ENCODE assay signal across 8 cellular contexts in the genomic region with DNA sequence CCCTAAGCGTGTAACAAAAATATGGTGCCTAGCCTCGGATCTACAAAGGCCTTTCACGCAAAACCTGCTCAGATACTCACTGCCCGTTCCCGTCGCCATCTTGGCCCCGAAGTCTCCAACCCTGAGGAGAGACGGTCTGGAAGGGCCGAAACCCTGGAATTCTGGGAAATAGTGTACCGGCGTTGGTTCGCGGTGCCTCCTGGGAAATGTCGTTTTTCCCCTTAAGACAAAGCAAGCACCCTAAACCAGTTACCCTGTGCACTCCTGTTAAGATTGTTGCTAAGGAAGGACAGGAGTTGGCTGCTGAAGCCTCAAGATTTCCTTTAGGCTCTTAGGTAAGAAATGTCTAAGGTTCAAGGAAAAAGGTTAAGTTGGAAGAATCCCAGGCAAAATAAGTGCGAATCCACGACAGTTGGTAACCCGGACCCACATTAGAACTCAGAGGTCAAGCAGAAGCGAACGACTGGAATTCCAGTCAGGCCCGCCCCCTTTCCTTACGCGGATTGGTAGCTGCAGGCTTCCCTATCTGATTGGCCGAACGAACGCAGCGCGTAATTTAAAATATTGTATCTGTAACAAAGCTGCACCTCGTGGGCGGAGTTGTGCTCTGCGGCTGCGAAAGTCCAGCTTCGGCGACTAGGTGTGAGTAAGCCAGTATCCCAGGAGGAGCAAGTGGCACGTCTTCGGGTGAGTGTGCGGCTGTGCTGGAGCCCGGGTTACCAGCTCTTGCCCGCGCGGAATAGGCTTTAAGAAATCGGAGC. TPM values are rescaled to one million over a fixed set of nuclear protein-coding genes. Genes with fewer than 3 reads are reported as not detected.
DNase-seq lines count a peak whose midpoint lies in the region; ATAC-seq, FAIRE-seq and TF ChIP-seq lines count a peak whose summit lies in the region.

A gene with protein sequence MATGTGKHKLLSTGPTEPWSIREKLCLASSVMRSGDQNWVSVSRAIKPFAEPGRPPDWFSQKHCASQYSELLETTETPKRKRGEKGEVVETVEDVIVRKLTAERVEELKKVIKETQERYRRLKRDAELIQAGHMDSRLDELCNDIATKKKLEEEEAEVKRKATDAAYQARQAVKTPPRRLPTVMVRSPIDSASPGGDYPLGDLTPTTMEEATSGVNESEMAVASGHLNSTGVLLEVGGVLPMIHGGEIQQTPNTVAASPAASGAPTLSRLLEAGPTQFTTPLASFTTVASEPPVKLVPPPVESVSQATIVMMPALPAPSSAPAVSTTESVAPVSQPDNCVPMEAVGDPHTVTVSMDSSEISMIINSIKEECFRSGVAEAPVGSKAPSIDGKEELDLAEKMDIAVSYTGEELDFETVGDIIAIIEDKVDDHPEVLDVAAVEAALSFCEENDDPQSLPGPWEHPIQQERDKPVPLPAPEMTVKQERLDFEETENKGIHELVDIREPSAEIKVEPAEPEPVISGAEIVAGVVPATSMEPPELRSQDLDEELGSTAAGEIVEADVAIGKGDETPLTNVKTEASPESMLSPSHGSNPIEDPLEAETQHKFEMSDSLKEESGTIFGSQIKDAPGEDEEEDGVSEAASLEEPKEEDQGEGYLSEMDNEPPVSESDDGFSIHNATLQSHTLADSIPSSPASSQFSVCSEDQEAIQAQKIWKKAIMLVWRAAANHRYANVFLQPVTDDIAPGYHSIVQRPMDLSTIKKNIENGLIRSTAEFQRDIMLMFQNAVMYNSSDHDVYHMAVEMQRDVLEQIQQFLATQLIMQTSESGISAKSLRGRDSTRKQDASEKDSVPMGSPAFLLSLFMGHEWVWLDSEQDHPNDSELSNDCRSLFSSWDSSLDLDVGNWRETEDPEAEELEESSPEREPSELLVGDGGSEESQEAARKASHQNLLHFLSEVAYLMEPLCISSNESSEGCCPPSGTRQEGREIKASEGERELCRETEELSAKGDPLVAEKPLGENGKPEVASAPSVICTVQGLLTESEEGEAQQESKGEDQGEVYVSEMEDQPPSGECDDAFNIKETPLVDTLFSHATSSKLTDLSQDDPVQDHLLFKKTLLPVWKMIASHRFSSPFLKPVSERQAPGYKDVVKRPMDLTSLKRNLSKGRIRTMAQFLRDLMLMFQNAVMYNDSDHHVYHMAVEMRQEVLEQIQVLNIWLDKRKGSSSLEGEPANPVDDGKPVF (minus strand): TSS at position 115 of the 761 bp plus-strand sequence. CDS start 16 bp downstream, at position 99.
A gene (plus strand): TSS at position 597 of the 761 bp plus-strand sequence. CDS start 569 bp downstream, outside the sequence.

- peaks cover 52% of the 10 kb centered on the region for H3K79me2 ChIP-seq in neural cell (replicated peaks; ENCODE audit: insufficient read depth, low read length)

- no peak within 1 kb of the TSS for H3K4me3 Mint-ChIP-seq in stimulated activated naive CD8-positive, alpha-beta T cell treated with anti-CD3 and anti-CD28 coated beads, Interleukin-15, amount 100 ng/mL, for 72 hours

- H3K36me3 ChIP-seq in HAP-1 (replicated peaks) (peaks cover 62% of the 10 kb centered on the region), MG63 (peaks cover 80% of the 10 kb centered on the region), neural cell (ENCODE audit: insufficient read depth, low read length) (no peaks in the 10 kb centered on the region)

- peak; percentile 98 for DNase-seq in HAP-1 (ENCODE audit: low spot score in 2 of 2)
- DNase-seq in MG63, result peak; percentile 99
- peak; percentile 96 to 97 for DNase-seq in SHP77 (lab: John Stamatoyannopoulos, UW)
- peak; percentile 81 for DNase-seq in activated T-helper 9 cell treated with anti-CD3 and anti-CD28 coated beads, Interleukin-2, amount 50 U/mL, for 16 hours (ENCODE audit: low read depth)
- peak; percentile 95 for DNase-seq in fibroblast of villous mesenchyme (ENCODE audit: low read depth)
- peak; percentile 80 to 89 for DNase-seq in stimulated activated naive CD8-positive, alpha-beta T cell treated with anti-CD3 and anti-CD28 coated beads, Interleukin-15, amount 100 ng/mL, for 72 hours

- no peaks in the 10 kb centered on the region for H3K27me3 Mint-ChIP-seq in stimulated activated naive CD8-positive, alpha-beta T cell treated with anti-CD3 and anti-CD28 coated beads, Interleukin-15, amount 100 ng/mL, for 72 hours

- peaks cover 10% of the 10 kb centered on the region for H3K4me1 ChIP-seq in HAP-1

- H3K9me3 ChIP-seq in HAP-1 (no peaks in the 10 kb centered on the region), MG63 (no peaks in the 10 kb centered on the region), neural cell (ENCODE audit: low read length) (no peaks in the 10 kb centered on the region)

- H3K27ac ChIP-seq in neural cell (ENCODE audit: low read length), result peak within 1 kb of the TSS; percentile 93

- H3K4me1 Mint-ChIP-seq in stimulated activated naive CD8-positive, alpha-beta T cell treated with anti-CD3 and anti-CD28 coated beads, Interleukin-15, amount 100 ng/mL, for 72 hours, result peaks cover 9% of the 10 kb centered on the region

- peak; percentile 35 for TF ChIP-seq EP300 in neural cell (conservative IDR thresholded peaks at IDR 0.05; ENCODE audit: poor library complexity, severe bottlenecking)

- peak within 1 kb of the TSS in 1 of 2 donors; percentile 64 for H3K27ac Mint-ChIP-seq in stimulated activated naive CD8-positive, alpha-beta T cell treated with anti-CD3 and anti-CD28 coated beads, Interleukin-15, amount 100 ng/mL, for 72 hours

- H3K4me3 ChIP-seq in HAP-1, result peak within 1 kb of the TSS; percentile 67
- H3K4me3 ChIP-seq in MG63, result peak within 1 kb of the TSS; percentile 84
- H3K4me3 ChIP-seq in fibroblast of villous mesenchyme (ENCODE audit: low read depth, low read length), result peak within 1 kb of the TSS; percentile 82
- H3K4me3 ChIP-seq in neural cell (ENCODE audit: low read length), result peak within 1 kb of the TSS; percentile 82

- H3K9me2 ChIP-seq in neural cell (ENCODE audit: insufficient read depth, low read length), result no peaks in the 10 kb centered on the region

- no peaks in the 10 kb centered on the region for H4K20me1 ChIP-seq in neural cell (ENCODE audit: insufficient read depth)

- peak within 1 kb of the TSS; percentile 90 for H2AFZ ChIP-seq in neural cell (ENCODE audit: low read depth, low read length)

- no peaks in the 10 kb centered on the region for H3K9me3 Mint-ChIP-seq in stimulated activated naive CD8-positive, alpha-beta T cell treated with anti-CD3 and anti-CD28 coated beads, Interleukin-15, amount 100 ng/mL, for 72 hours

- FAIRE-seq in G401.6 (lab: Jason Lieb, UNC), result peak; percentile 96

- no peaks in the 10 kb centered on the region for H3F3A ChIP-seq in neural cell (ENCODE audit: insufficient read depth, low read length, poor library complexity, severe bottlenecking)

- no peak for TF ChIP-seq CTCF in fibroblast of villous mesenchyme (IDR thresholded peaks at IDR 0.05; ENCODE audit: insufficient read depth, low read depth, low read length)
- TF ChIP-seq CTCF in neural cell (IDR thresholded peaks at IDR 0.05; ENCODE audit: poor library complexity, severe bottlenecking), result no peak

- in situ Hi-C loops in HAP-1 (cut with MboI; ENCODE audit: low sequenced_read_pairs), result loop anchor here (25.0 kb wide), 2 partner anchors 334 to 1134 kb away; no protein-coding TSS in a partner anchor

- H3K27me3 ChIP-seq in HAP-1 (ENCODE audit: low read depth) (no peaks in the 10 kb centered on the region), MG63 (no peaks in the 10 kb centered on the region), neural cell (ENCODE audit: insufficient read depth, low read depth, low read length) (no peaks in the 10 kb centered on the region)

- H3K4me2 ChIP-seq in neural cell (ENCODE audit: low read length), result peak within 1 kb of the TSS; percentile 88

- peak within 1 kb of the TSS; percentile 88 for H3K9ac ChIP-seq in neural cell (ENCODE audit: low read length)

- peak; percentile 92 for ATAC-seq in stimulated activated naive CD8-positive, alpha-beta T cell treated with anti-CD3 and anti-CD28 coated beads, Interleukin-15, amount 100 ng/mL, for 72 hours

- TF ChIP-seq RAD21 in neural cell (conservative IDR thresholded peaks at IDR 0.05), result no peak

TF ChIP-seq in neural cell, 6 proteins besides CTCF, POLR2A, EP300 and RAD21 (continues in another document):
- TF ChIP-seq MXI1 (conservative IDR thresholded peaks at IDR 0.05; ENCODE audit: poor library complexity, severe bottlenecking) (peak; percentile 100), SMC3 (conservative IDR thresholded peaks at IDR 0.05; ENCODE audit: poor library complexity) (peak; percentile 6), EZH2 (IDR thresholded peaks at IDR 0.05; ENCODE audit: borderline replicate concordance, insufficient read depth, low read length, poor library complexity, severe bottlenecking) (no peak), POLR2AphosphoS5 (IDR thresholded peaks at IDR 0.05) (peak; percentile 97)
- TF ChIP-seq, protein P1, sequence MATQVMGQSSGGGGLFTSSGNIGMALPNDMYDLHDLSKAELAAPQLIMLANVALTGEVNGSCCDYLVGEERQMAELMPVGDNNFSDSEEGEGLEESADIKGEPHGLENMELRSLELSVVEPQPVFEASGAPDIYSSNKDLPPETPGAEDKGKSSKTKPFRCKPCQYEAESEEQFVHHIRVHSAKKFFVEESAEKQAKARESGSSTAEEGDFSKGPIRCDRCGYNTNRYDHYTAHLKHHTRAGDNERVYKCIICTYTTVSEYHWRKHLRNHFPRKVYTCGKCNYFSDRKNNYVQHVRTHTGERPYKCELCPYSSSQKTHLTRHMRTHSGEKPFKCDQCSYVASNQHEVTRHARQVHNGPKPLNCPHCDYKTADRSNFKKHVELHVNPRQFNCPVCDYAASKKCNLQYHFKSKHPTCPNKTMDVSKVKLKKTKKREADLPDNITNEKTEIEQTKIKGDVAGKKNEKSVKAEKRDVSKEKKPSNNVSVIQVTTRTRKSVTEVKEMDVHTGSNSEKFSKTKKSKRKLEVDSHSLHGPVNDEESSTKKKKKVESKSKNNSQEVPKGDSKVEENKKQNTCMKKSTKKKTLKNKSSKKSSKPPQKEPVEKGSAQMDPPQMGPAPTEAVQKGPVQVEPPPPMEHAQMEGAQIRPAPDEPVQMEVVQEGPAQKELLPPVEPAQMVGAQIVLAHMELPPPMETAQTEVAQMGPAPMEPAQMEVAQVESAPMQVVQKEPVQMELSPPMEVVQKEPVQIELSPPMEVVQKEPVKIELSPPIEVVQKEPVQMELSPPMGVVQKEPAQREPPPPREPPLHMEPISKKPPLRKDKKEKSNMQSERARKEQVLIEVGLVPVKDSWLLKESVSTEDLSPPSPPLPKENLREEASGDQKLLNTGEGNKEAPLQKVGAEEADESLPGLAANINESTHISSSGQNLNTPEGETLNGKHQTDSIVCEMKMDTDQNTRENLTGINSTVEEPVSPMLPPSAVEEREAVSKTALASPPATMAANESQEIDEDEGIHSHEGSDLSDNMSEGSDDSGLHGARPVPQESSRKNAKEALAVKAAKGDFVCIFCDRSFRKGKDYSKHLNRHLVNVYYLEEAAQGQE (IDR thresholded peaks at IDR 0.05; ENCODE audit: borderline replicate concordance), result peak; percentile 80

RNA-seq across cellular contexts. Expression of the first gene that starts in this region (rescaled TPM):
- 64.9 and 106 TPM in 2 replicates for total RNA-seq in MG63 (2014; rRNA removed; shearing (Covaris generic); ENCODE audit: low replicate concordance)
- 30.0 and 63.9 TPM in 2 replicates for total RNA-seq in fibroblast of villous mesenchyme
- 96.1 and 118 TPM in 2 replicates for polyA plus RNA-seq in neural cell
- 86.2 and 88.1 TPM in 2 replicates for polyA minus RNA-seq in neural cell

RNA-seq across cellular contexts. Expression of the second gene that starts in this region (rescaled TPM):
- 111 and 129 TPM in 2 replicates for total RNA-seq in MG63 (2014; rRNA removed; shearing (Covaris generic); ENCODE audit: low replicate concordance)
- total RNA-seq in fibroblast of villous mesenchyme, result 30.6 and 60.0 TPM in 2 replicates
- polyA plus RNA-seq in neural cell, result 1.9 and 2.1 TPM in 2 replicates
- polyA minus RNA-seq in neural cell, result 0.73 and 1.2 TPM in 2 replicates

Comparison
In these comparisons a context has a peak if more than half of its experiments do, and no peak if none do; other contexts are left out.
1. Peak in every context shown above with its lines: DNase-seq, ATAC-seq, H3K4me3 ChIP-seq and H3K27ac ChIP-seq.